Comparison of ENCODE assay signal across 25 cellular contexts in the genomic region with DNA sequence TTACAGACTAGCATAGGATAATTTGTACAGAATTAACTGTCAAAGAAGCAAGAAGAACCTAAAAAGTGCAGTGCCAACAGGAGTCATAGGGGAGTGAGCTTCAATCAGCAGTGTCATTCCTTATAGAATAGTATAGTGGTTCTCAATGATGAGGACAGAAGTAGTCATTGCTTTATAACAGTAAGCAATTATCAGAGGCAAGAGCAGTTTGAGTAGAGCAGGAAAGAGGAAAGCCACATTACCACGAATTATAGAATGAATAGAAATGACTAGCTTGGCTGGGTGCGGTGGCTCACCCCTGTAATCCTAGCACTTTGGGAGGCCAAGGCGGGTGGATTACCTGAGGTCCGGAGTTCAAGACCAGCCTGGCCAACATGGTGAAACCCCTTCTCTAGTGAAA.
"Had no signal": no experiment of that assay in that cellular context is flagged by ENCODE, and none has a peak within 500 bp of the region (broad histone marks: within the 10 kb centered on the region; RNA-seq: fewer than 3 reads in every experiment).

No MANE protein-coding gene starts in this region.

- H3K36me3 Mint-ChIP-seq: brain had no signal

- H3K4me3 ChIP-seq: ascending aorta, breast epithelium, cardiac muscle cell, esophagus muscularis mucosa, gastrocnemius medialis, heart left ventricle had no signal

- DNase-seq: activated CD4-positive, alpha-beta T cell treated with anti-CD3 and anti-CD28 coated beads for 1 hour; activated CD4-positive, alpha-beta T cell treated with anti-CD3 and anti-CD28 coated beads for 4 hours; activated CD4-positive, alpha-beta T cell treated with anti-CD3 and anti-CD28 coated beads, Interleukin-2, amount 10 ng/mL, durations not matched to agents 7 days and 5 days; activated CD4-positive, alpha-beta T cell treated with anti-CD3 and anti-CD28 coated beads, Interleukin-2, amount 50 U/mL, for 48 hours; activated CD8-positive, alpha-beta T cell treated with anti-CD3 and anti-CD28 coated beads, Interleukin-2, amount 10 ng/mL, durations not matched to agents 7 days and 5 days; activated effector memory CD4-positive, alpha-beta T cell treated with anti-CD3 and anti-CD28 coated beads, Interleukin-2, amount 50 U/mL, for 16 hours; activated naive CD4-positive, alpha-beta T cell treated with anti-CD3 and anti-CD28 coated beads, Interleukin-2, amount 10 ng/mL, durations not matched to agents 7 days and 5 days; activated T-cell treated with anti-CD3 and anti-CD28 coated beads, Interleukin-2, amount 50 U/mL, for 4 hours; cortex of kidney; dermis blood vessel endothelial cell; effector CD4-positive, alpha-beta T cell; effector memory CD8-positive, alpha-beta T cell; erythroblast; foreskin keratinocyte; gastrocnemius medialis; glutamatergic neuron; heart left ventricle had no signal

- H3K9me3 ChIP-seq: ascending aorta, breast epithelium, gastrocnemius medialis had no signal

- H3K27ac ChIP-seq: ascending aorta, breast epithelium, cardiac muscle cell, esophagus muscularis mucosa, foreskin keratinocyte, gastrocnemius medialis, heart left ventricle had no signal

- H3K36me3 ChIP-seq: ascending aorta, breast epithelium, cardiac muscle cell, esophagus muscularis mucosa, gastrocnemius medialis, heart left ventricle had no signal

- H3K27ac Mint-ChIP-seq: activated CD4-positive, alpha-beta T cell treated with anti-CD3 and anti-CD28 coated beads, Interleukin-2, amount 10 ng/mL, durations not matched to agents 7 days and 5 days; activated CD8-positive, alpha-beta T cell treated with anti-CD3 and anti-CD28 coated beads, Interleukin-2, amount 10 ng/mL, durations not matched to agents 7 days and 5 days; activated naive CD4-positive, alpha-beta T cell treated with anti-CD3 and anti-CD28 coated beads, Interleukin-2, amount 10 ng/mL, durations not matched to agents 7 days and 5 days; activated naive CD8-positive, alpha-beta T cell; activated T-helper 2 cell treated with anti-CD3 and anti-CD28 coated beads, Interferon-gamma antibody, Interleukin-2, Interleukin-4, amounts not matched to agents 10 μg/mL and 5 μg/mL and 100 μg/mL, durations not matched to agents 14 hours and 24 hours and 36 hours; brain; effector memory CD8-positive, alpha-beta T cell had no signal

- H3K9me3 Mint-ChIP-seq: activated T-cell treated with anti-CD3 and anti-CD28 coated beads, Interleukin-2, amount 50 U/mL, for 4 hours; central memory CD8-positive, alpha-beta T cell; effector memory CD8-positive, alpha-beta T cell had no signal

- H3K27me3 ChIP-seq: ascending aorta, breast epithelium, cardiac muscle cell, esophagus muscularis mucosa, foreskin keratinocyte, gastrocnemius medialis, heart left ventricle had no signal

- H3K4me3 Mint-ChIP-seq: activated CD4-positive, alpha-beta T cell treated with anti-CD3 and anti-CD28 coated beads, Interleukin-2, amount 10 ng/mL, durations not matched to agents 7 days and 5 days; activated CD8-positive, alpha-beta T cell treated with anti-CD3 and anti-CD28 coated beads, Interleukin-2, amount 10 ng/mL, durations not matched to agents 7 days and 5 days; activated naive CD4-positive, alpha-beta T cell treated with anti-CD3 and anti-CD28 coated beads, Interleukin-2, amount 10 ng/mL, durations not matched to agents 7 days and 5 days; activated naive CD8-positive, alpha-beta T cell; activated T-cell treated with anti-CD3 and anti-CD28 coated beads, Interleukin-2, amount 50 U/mL, for 4 hours; brain; central memory CD8-positive, alpha-beta T cell; effector memory CD8-positive, alpha-beta T cell had no signal

- H3K27me3 Mint-ChIP-seq: activated CD4-positive, alpha-beta T cell treated with anti-CD3 and anti-CD28 coated beads, Interleukin-2, amount 10 ng/mL, durations not matched to agents 7 days and 5 days; activated naive CD4-positive, alpha-beta T cell treated with anti-CD3 and anti-CD28 coated beads, Interleukin-2, amount 10 ng/mL, durations not matched to agents 7 days and 5 days; activated naive CD8-positive, alpha-beta T cell; brain; central memory CD8-positive, alpha-beta T cell; effector memory CD8-positive, alpha-beta T cell had no signal

- H3K4me1 Mint-ChIP-seq: brain had no signal

- ATAC-seq: activated CD8-positive, alpha-beta T cell treated with anti-CD3 and anti-CD28 coated beads, Interleukin-2, amount 10 ng/mL, durations not matched to agents 7 days and 5 days; activated T-cell treated with anti-CD3 and anti-CD28 coated beads, Interleukin-2, amount 50 U/mL, for 4 hours; effector memory CD8-positive, alpha-beta T cell; foreskin keratinocyte; gastrocnemius medialis; heart left ventricle had no signal

- H3K4me1 ChIP-seq: ascending aorta, breast epithelium, esophagus muscularis mucosa, foreskin keratinocyte, gastrocnemius medialis, heart left ventricle had no signal
